In genomic region chr3:113035387-113035982, GRCh38 we compare ENCODE assay signal across 8 cellular contexts. TPM values are rescaled to one million over a fixed set of nuclear protein-coding genes. Genes with fewer than 3 reads are reported as not detected.
A peak's percentile ranks its signal among the peaks of the same experiment; 100 is the strongest.
DNase-seq lines count a peak whose midpoint lies in the region; ATAC-seq, FAIRE-seq and TF ChIP-seq lines count a peak whose summit lies in the region.

No MANE protein-coding gene starts in this region.

- ATAC-seq in HG02938 (IDR thresholded peaks at IDR 0.05; ENCODE audit: unreplicated experiment): peak; percentile 77
- no peak for ATAC-seq in GM19328 (IDR thresholded peaks at IDR 0.05; ENCODE audit: unreplicated experiment)

- no peak overlapping the region for H3K27ac ChIP-seq in fibroblast of lung (ENCODE audit: insufficient read depth, low read length)

- TF ChIP-seq POLR2A in GM12891 (IDR thresholded peaks at IDR 0.05; ENCODE audit: low read depth, low read length): no peak

- H2AFZ ChIP-seq in fibroblast of lung (ENCODE audit: low read length): no peak overlapping the region

- no peaks in the 10 kb centered on the region for H3K9me3 Mint-ChIP-seq in nephron

- H3K4me1 ChIP-seq in fibroblast of lung (ENCODE audit: control insufficient read depth, extremely low read depth, insufficient read depth, low read length): no peaks in the 10 kb centered on the region

- no peaks in the 10 kb centered on the region for H3K36me3 ChIP-seq in fibroblast of lung (ENCODE audit: control insufficient read depth, insufficient read depth, low read length)

- H3K4me3 ChIP-seq in fibroblast of lung (replicated peaks in 1 of 4; ENCODE audit: control extremely low read depth in 1 of 4, insufficient read depth in 1 of 4, low read depth in 3 of 4, low read length in 4 of 4): no peak overlapping the region

- no peak overlapping the region for H3K27ac Mint-ChIP-seq in nephron

- no peaks in the 10 kb centered on the region for H3K27me3 ChIP-seq in fibroblast of lung (ENCODE audit: control insufficient read depth, insufficient read depth, low read length)

- H3K27me3 Mint-ChIP-seq in nephron (ENCODE audit: low read depth): no peaks in the 10 kb centered on the region

- peak; percentile 89 for FAIRE-seq in GM12891 (lab: Jason Lieb, UNC)

- no peak overlapping the region for H3K4me2 ChIP-seq in fibroblast of lung (ENCODE audit: extremely low read depth, insufficient read depth, low read length)

- DNase-seq in AML-193 (lab: John Stamatoyannopoulos, UW) (peak; percentile 67 to 68), GM12891 (ENCODE audit: insufficient read length, low spot score) (peak; percentile 36), NCI-H2196 (lab: John Stamatoyannopoulos, UW; ENCODE audit: unreplicated experiment) (peak; percentile 84), fibroblast of lung (ENCODE audit: low read depth in 2 of 2) (peak; percentile 42 to 63)
- peak; percentile 39 for DNase-seq in activated CD4-positive, alpha-beta T cell treated with anti-CD3 and anti-CD28 coated beads for 48 hours

- no peaks in the 10 kb centered on the region for H3K79me2 ChIP-seq in fibroblast of lung (ENCODE audit: control insufficient read depth, insufficient read depth, low read length)

- TF ChIP-seq CTCF in fibroblast of lung (conservative IDR thresholded peaks at IDR 0.05 in 1 of 2, IDR thresholded peaks at IDR 0.05 in 1 of 2; ENCODE audit: low read depth in 1 of 2, low read length in 2 of 2): peak; percentile 91 to 94
- TF ChIP-seq CTCF in nephron (IDR thresholded peaks at IDR 0.05; ENCODE audit: unreplicated experiment in 3 of 3): peak; percentile 64 to 82 (median 79)

- no peaks in the 10 kb centered on the region for H3K36me3 Mint-ChIP-seq in nephron (ENCODE audit: low read depth)

- H4K20me1 ChIP-seq in fibroblast of lung (ENCODE audit: control insufficient read depth, extremely low read depth, insufficient read depth, low read length): no peaks in the 10 kb centered on the region

- H3K9me3 ChIP-seq in fibroblast of lung (ENCODE audit: control insufficient read depth, insufficient read depth, low read depth, low read length): no peaks in the 10 kb centered on the region

- no peaks in the 10 kb centered on the region for H3K4me1 Mint-ChIP-seq in nephron

- no peak overlapping the region for H3K4me3 Mint-ChIP-seq in nephron

- no peak overlapping the region for H3K9ac ChIP-seq in fibroblast of lung (ENCODE audit: insufficient read depth, low read length)

TF ChIP-seq in GM12891, 5 proteins besides CTCF, POLR2A, EP300 and RAD21:
- TF ChIP-seq POLR2AphosphoS5 (IDR thresholded peaks at IDR 0.05; ENCODE audit: low read depth, low read length): no peak
- TF ChIP-seq POU2F2 (IDR thresholded peaks at IDR 0.05; ENCODE audit: low read depth, low read length): no peak
- no peak for TF ChIP-seq TAF1 (IDR thresholded peaks at IDR 0.05; ENCODE audit: low read depth, low read length)
- TF ChIP-seq PAX5 (IDR thresholded peaks at IDR 0.05; ENCODE audit: insufficient read depth, low read length, severe bottlenecking): no peak
- no peak for TF ChIP-seq SPI1 (IDR thresholded peaks at IDR 0.05; ENCODE audit: low read depth, low read length)

RNA-seq across cellular contexts. Expression of gene GTPBP8, which starts 44.7 kb away (rescaled TPM):
- polyA plus RNA-seq in GM12891 (2012; ENCODE audit: low read depth, missing spikeins): 17.8 TPM
- 31.4 and 40.1 TPM in 2 replicates for total RNA-seq in fibroblast of lung
- polyA plus RNA-seq in fibroblast of lung: 19.3 and 25.2 TPM in 2 replicates
- 15.1 and 21.3 TPM in 2 replicates for polyA plus RNA-seq in fibroblast of lung (2012)
- polyA minus RNA-seq in fibroblast of lung (ENCODE audit: low replicate concordance): 12.0 and 35.7 TPM in 2 replicates
